ENCODE assay signal across 1 cellular context in the genomic region with DNA sequence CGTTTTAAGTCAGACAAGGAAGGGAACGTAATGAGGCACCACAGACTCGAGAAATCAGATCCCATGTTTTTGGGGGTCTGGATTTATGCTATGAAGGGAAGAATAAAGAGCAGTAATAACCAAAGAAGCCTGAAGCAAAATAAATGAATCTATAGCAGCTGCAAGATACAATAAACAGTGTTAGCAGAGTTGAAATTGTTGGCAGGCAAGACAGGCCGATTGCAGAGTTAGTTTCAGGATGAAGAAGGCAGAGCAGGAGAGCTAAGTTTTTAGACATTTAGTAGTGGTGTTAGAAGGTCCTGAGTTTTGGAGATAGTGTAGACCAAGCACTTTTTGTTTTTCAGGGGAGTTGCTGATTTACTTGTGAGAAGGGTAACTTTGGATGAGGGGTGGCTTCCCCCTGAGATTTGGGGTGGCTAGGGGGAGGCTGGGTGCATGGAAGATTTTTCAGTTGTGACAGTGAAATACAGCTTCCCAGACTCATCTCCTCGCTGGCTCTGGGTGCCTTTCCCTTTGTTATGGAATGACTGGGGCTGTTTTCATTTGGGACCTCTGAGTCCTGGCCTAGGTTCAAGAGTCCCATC.
TF ChIP-seq lines count a peak whose summit lies in the region.

No MANE protein-coding gene starts in this region.

TF ChIP-seq in K562, 482 proteins besides CTCF, POLR2A, EP300 and RAD21 (continued from another document):
- TF ChIP-seq ZNF146 (CRISPR knock-in tag; IDR thresholded peaks at IDR 0.05; ENCODE audit: unreplicated experiment), result no peak
- TF ChIP-seq, protein P1, sequence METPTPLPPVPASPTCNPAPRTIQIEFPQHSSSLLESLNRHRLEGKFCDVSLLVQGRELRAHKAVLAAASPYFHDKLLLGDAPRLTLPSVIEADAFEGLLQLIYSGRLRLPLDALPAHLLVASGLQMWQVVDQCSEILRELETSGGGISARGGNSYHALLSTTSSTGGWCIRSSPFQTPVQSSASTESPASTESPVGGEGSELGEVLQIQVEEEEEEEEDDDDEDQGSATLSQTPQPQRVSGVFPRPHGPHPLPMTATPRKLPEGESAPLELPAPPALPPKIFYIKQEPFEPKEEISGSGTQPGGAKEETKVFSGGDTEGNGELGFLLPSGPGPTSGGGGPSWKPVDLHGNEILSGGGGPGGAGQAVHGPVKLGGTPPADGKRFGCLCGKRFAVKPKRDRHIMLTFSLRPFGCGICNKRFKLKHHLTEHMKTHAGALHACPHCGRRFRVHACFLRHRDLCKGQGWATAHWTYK (CRISPR knock-in tag; IDR thresholded peaks at IDR 0.05), result 0 out of 2 replicates have a peak, but pooled peaks have one; percentile 34
- peak; percentile 14; the same call in 1 of the 2 replicates for TF ChIP-seq C11orf30 (IDR thresholded peaks at IDR 0.05; ENCODE audit: low read depth)
- TF ChIP-seq, protein P2, sequence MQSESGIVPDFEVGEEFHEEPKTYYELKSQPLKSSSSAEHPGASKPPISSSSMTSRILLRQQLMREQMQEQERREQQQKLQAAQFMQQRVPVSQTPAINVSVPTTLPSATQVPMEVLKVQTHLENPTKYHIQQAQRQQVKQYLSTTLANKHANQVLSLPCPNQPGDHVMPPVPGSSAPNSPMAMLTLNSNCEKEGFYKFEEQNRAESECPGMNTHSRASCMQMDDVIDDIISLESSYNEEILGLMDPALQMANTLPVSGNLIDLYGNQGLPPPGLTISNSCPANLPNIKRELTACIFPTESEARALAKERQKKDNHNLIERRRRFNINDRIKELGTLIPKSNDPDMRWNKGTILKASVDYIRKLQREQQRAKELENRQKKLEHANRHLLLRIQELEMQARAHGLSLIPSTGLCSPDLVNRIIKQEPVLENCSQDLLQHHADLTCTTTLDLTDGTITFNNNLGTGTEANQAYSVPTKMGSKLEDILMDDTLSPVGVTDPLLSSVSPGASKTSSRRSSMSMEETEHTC (IDR thresholded peaks at IDR 0.05), result no peak
- peak; percentile 18; the same call in 1 of the 2 replicates for TF ChIP-seq HDAC2 (IDR thresholded peaks at IDR 0.05)
- TF ChIP-seq BRCA1 (IDR thresholded peaks at IDR 0.05), result no peak
- TF ChIP-seq BRCA1 (CRISPR knock-in tag; IDR thresholded peaks at IDR 0.05), result no peak
- TF ChIP-seq MYC (IDR thresholded peaks at IDR 0.05; ENCODE audit: low read depth, low read length), result no peak
- TF ChIP-seq MYC (CRISPR knock-in tag; IDR thresholded peaks at IDR 0.05; ENCODE audit: borderline replicate concordance, low read depth), result 0 out of 2 replicates have a peak, but pooled peaks have one; percentile 56
- TF ChIP-seq RAD51 (IDR thresholded peaks at IDR 0.05; ENCODE audit: borderline replicate concordance, low read depth), result 0 out of 2 replicates have a peak, but pooled peaks have one; percentile 15
- TF ChIP-seq, protein P3, sequence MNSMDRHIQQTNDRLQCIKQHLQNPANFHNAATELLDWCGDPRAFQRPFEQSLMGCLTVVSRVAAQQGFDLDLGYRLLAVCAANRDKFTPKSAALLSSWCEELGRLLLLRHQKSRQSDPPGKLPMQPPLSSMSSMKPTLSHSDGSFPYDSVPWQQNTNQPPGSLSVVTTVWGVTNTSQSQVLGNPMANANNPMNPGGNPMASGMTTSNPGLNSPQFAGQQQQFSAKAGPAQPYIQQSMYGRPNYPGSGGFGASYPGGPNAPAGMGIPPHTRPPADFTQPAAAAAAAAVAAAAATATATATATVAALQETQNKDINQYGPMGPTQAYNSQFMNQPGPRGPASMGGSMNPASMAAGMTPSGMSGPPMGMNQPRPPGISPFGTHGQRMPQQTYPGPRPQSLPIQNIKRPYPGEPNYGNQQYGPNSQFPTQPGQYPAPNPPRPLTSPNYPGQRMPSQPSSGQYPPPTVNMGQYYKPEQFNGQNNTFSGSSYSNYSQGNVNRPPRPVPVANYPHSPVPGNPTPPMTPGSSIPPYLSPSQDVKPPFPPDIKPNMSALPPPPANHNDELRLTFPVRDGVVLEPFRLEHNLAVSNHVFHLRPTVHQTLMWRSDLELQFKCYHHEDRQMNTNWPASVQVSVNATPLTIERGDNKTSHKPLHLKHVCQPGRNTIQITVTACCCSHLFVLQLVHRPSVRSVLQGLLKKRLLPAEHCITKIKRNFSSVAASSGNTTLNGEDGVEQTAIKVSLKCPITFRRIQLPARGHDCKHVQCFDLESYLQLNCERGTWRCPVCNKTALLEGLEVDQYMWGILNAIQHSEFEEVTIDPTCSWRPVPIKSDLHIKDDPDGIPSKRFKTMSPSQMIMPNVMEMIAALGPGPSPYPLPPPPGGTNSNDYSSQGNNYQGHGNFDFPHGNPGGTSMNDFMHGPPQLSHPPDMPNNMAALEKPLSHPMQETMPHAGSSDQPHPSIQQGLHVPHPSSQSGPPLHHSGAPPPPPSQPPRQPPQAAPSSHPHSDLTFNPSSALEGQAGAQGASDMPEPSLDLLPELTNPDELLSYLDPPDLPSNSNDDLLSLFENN (IDR thresholded peaks at IDR 0.05; ENCODE audit: low read depth in 2 of 2, low read length in 2 of 2), result peak in 1 of 2 experiments; percentile 84; a peak in 2 of 4 replicates
- no peak for TF ChIP-seq ZNF316 (IDR thresholded peaks at IDR 0.05)
- TF ChIP-seq SIX5 (IDR thresholded peaks at IDR 0.05; ENCODE audit: borderline replicate concordance in 1 of 2, insufficient read depth in 1 of 2, low read depth in 1 of 2, low read length in 2 of 2), result no peak
- TF ChIP-seq LCOR (CRISPR knock-in tag; IDR thresholded peaks at IDR 0.05), result peak; percentile 27; the same call in 1 of the 2 replicates
- no peak for TF ChIP-seq ZNF561 (CRISPR knock-in tag; conservative IDR thresholded peaks at IDR 0.05)
- TF ChIP-seq ZBTB17 (CRISPR knock-in tag; IDR thresholded peaks at IDR 0.05), result peak; percentile 99
- TF ChIP-seq, protein P4, sequence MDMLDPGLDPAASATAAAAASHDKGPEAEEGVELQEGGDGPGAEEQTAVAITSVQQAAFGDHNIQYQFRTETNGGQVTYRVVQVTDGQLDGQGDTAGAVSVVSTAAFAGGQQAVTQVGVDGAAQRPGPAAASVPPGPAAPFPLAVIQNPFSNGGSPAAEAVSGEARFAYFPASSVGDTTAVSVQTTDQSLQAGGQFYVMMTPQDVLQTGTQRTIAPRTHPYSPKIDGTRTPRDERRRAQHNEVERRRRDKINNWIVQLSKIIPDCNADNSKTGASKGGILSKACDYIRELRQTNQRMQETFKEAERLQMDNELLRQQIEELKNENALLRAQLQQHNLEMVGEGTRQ (CRISPR knock-in tag; IDR thresholded peaks at IDR 0.05), result no peak
- TF ChIP-seq KAT2B (IDR thresholded peaks at IDR 0.05; ENCODE audit: low read depth, low read length), result no peak
- TF ChIP-seq ESRRA (IDR thresholded peaks at IDR 0.05; ENCODE audit: borderline replicate concordance, low read depth), result peak; percentile 13; the same call in 1 of the 2 replicates
- peak; percentile 71; the same call in 1 of the 2 replicates for TF ChIP-seq DIDO1 (tag; IDR thresholded peaks at IDR 0.05; ENCODE audit: low read depth)
- no peak for TF ChIP-seq NCOA2 (IDR thresholded peaks at IDR 0.05; ENCODE audit: partially characterized antibody in 2 of 2)
- no peak for TF ChIP-seq ZKSCAN8 (CRISPR knock-in tag; IDR thresholded peaks at IDR 0.05)
